In the genomic region with DNA sequence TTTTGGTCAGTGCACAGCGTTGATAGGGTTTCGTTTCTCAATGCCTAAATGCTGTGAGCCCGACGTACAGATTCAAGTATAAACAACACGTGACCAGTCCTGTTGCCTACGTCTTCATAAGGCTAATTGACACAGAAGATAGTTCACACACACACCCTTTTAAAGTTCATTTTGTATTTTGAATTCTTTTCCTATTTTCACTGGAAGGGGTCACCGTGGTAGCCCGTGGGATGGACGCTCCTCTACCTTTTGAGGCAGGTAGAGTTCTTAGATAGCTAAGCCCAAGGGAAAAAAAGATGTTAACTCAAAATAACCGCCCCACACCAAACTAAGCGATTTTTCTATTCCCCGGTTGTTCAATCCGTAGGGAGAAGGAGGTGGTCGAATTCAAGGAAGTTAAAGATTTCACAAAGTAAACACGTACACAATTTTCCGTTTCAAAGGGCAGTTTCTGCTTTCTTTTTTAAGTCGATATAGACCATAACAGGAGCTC, we compare ENCODE assay signal across 7 cellular contexts. TPM values are rescaled to one million over a fixed set of nuclear protein-coding genes. Genes with fewer than 3 reads are reported as not detected.
DNase-seq lines count a peak whose midpoint lies in the region; ATAC-seq, FAIRE-seq and TF ChIP-seq lines count a peak whose summit lies in the region.

No MANE protein-coding gene starts in this region.

- DNase-seq in ELF-1 (ENCODE audit: low read depth, low spot score) = peak; percentile 39
- peak; percentile 61 for DNase-seq in GM20000 (ENCODE audit: low spot score)
- DNase-seq in HK-2 (ENCODE audit: unreplicated experiment) = peak; percentile 17
- DNase-seq in PC-3 = peak; percentile 27
- peak; percentile 28 for DNase-seq in amniotic stem cell (lab: John Stamatoyannopoulos, UW)
- DNase-seq in small intestine = peak; percentile 81

- H3K9ac ChIP-seq in PC-3 (ENCODE audit: low read length) = peak overlapping the region; percentile 81

- peak overlapping the region; percentile 93 for H3K4me2 ChIP-seq in PC-3 (ENCODE audit: low read length)

- H3K9me3 ChIP-seq in PC-3 (ENCODE audit: low read length) = no peaks in the 10 kb centered on the region
- H3K9me3 ChIP-seq in iPS-18c (ENCODE audit: control insufficient read depth, insufficient read depth, low read length) = no peaks in the 10 kb centered on the region
- no peaks in the 10 kb centered on the region for H3K9me3 ChIP-seq in small intestine (ENCODE audit: control insufficient read depth, low read depth)

- TF ChIP-seq CTCF in GM20000 (IDR thresholded peaks at IDR 0.05; ENCODE audit: extremely low read depth, missing control alignments) (no peak), PC-3 (conservative IDR thresholded peaks at IDR 0.05; ENCODE audit: low read depth, low read length) (no peak)

- peaks cover 13% of the 10 kb centered on the region for H3K4me1 ChIP-seq in PC-3 (ENCODE audit: insufficient read depth, low read length)
- H3K4me1 ChIP-seq in small intestine (ENCODE audit: control insufficient read depth in 2 of 2, insufficient read depth in 1 of 2, low read depth in 1 of 2, low read length in 1 of 2) = peaks cover 0 to 10% of the 10 kb centered on the region in 2 donors

- WGBS in small intestine, 3 donors = 0 to 1% (median 0%) methylated on average over 17 of the region's 17 CpGs

- intact Hi-C loops in PC-3 (cut with micrococcal nuclease) = loop anchor here (2.0 to 5.0 kb wide), 5 partner anchors 88 to 398 kb away; a partner anchor contains a TSS

- POLR2A ChIA-PET in PC-3 (lab: Charles Lee; ENCODE audit: unreplicated experiment) = interaction anchor here (0.7 to 0.8 kb wide), 4 partner anchors 67 to 903 kb away, joined by 3 to 7 read pairs (median 4); a partner anchor contains a TSS

- peaks cover 26% of the 10 kb centered on the region for H4K20me1 ChIP-seq in PC-3 (ENCODE audit: low read length)

- peak overlapping the region; percentile 68 for H2AFZ ChIP-seq in PC-3 (ENCODE audit: low read length)

- H3K4me3 ChIP-seq in PC-3 (ENCODE audit: low read length) = peak overlapping the region; percentile 98
- H3K4me3 ChIP-seq in iPS-18c (ENCODE audit: insufficient read depth, low read depth, low read length) = peak overlapping the region; percentile 87
- peak overlapping the region; percentile 93 to 100 for H3K4me3 ChIP-seq in small intestine (ENCODE audit: low read depth in 1 of 2, low read length in 2 of 2)

- peak overlapping the region; percentile 19 for H3K27ac ChIP-seq in PC-3 (ENCODE audit: low read length)
- H3K27ac ChIP-seq in small intestine (ENCODE audit: low read depth in 1 of 2, low read length in 1 of 2) = peak overlapping the region; percentile 100

- BruUV-seq in PC-3 (replicated peaks; lab: Mats Ljungman, UMichigan) = TSS peak; percentile 57

- FAIRE-seq in small intestine (lab: Jason Lieb, UNC) = no peak

- peaks cover 54% of the 10 kb centered on the region for H3K79me2 ChIP-seq in PC-3 (ENCODE audit: low read length)

- ATAC-seq in PC-3 = peak; percentile 14; the same call in 1 of the 2 replicates

- CTCF ChIA-PET in PC-3 (lab: Charles Lee) = interaction anchor here (0.7 kb wide), 1 partner anchor 162 kb away, joined by 3 read pairs; no protein-coding TSS in a partner anchor

- no peaks in the 10 kb centered on the region for H3K9me2 ChIP-seq in PC-3 (replicated peaks; ENCODE audit: low read length)

- H3K36me3 ChIP-seq in PC-3 (ENCODE audit: low read depth, low read length) = no peaks in the 10 kb centered on the region
- H3K36me3 ChIP-seq in small intestine (ENCODE audit: control insufficient read depth in 2 of 2, insufficient read depth in 2 of 2, low read length in 2 of 2) = no peaks in the 10 kb centered on the region

- no peaks in the 10 kb centered on the region for H3F3A ChIP-seq in PC-3 (ENCODE audit: low read length, unreplicated experiment)

- H3K27me3 ChIP-seq in PC-3 (ENCODE audit: low read length) (no peaks in the 10 kb centered on the region), small intestine (ENCODE audit: control insufficient read depth in 2 of 2, insufficient read depth in 2 of 2, low read length in 2 of 2) (no peaks in the 10 kb centered on the region)

RNA-seq across cellular contexts. Expression of a gene that starts 1.0 kb away (rescaled TPM):
- total RNA-seq in PC-3 (2014; rRNA removed) = 16.3 and 17.9 TPM in 2 replicates
- 10 to 100 TPM; 10.8 to 15.0 (median 13.9) TPM for polyA plus RNA-seq in small intestine

Comparison
In these comparisons a context has a peak if more than half of its experiments do, and no peak if none do; other contexts are left out.
1. Peak in every context shown above with its lines: DNase-seq, ATAC-seq, H3K4me3 ChIP-seq and H3K27ac ChIP-seq.
2. DNase-seq: peak in every context shown above with its lines; median percentile 81 in small intestine; 61 in GM20000; 39 in ELF-1; 28 in amniotic stem cell; 27 in PC-3; 17 in HK-2.